22 cellular contexts compared by ENCODE assay signal in the genomic region with DNA sequence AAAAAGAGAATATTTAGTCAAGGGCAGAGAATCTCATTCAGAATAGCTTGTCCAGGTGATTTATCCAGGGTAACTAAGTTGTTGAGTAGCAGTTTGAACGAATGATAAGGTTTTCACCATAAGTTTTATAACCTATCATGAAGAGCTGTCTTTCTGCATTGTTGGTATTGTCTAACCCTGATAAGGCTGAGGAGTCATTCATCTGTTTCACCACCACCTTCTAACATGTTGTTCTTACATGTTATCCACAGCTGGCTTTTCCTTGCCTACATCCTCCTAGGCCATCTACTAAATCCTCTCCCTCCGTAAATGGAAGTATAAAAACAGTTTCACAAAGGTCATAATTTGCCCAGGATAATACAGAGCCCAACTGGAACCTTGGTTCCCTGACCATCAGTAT. TPM values are rescaled to one million over a fixed set of nuclear protein-coding genes. Genes with fewer than 3 reads are reported as not detected.
"Had no signal": no experiment of that assay in that cellular context is flagged by ENCODE, and none has a peak within 500 bp of the region (broad histone marks: within the 10 kb centered on the region; RNA-seq: fewer than 3 reads in every experiment).

No MANE protein-coding gene starts in this region.

- H3K4me1 ChIP-seq: prostate gland, testis had no signal

- H3K27ac ChIP-seq: coronary artery, prostate gland, stomach, testis had no signal

- H3K4me1 Mint-ChIP-seq: activated B cell treated with CpG ODN at 0.5 μM for 24 hours; activated CD4-positive, alpha-beta memory T cell treated with anti-CD3 and anti-CD28 coated beads, Interleukin-2, amount 10 ng/mL, durations not matched to agents 7 days and 5 days; activated naive CD8-positive, alpha-beta T cell treated with anti-CD3 and anti-CD28 coated beads, Interleukin-2, amount 10 ng/mL, durations not matched to agents 7 days and 5 days; activated T-helper 17 cell treated with anti-CD3 and anti-CD28 coated beads, Interleukin-2, amount 50 U/mL, for 72 hours; central memory CD8-positive, alpha-beta T cell; naive thymus-derived CD4-positive, alpha-beta T cell; T-cell had no signal

- H3K9me3 Mint-ChIP-seq: activated B cell treated with CpG ODN at 0.5 μM for 24 hours; activated naive CD8-positive, alpha-beta T cell treated with anti-CD3 and anti-CD28 coated beads, Interleukin-2, amount 10 ng/mL, durations not matched to agents 7 days and 5 days had no signal

- H3K27me3 ChIP-seq: stomach, testis, upper lobe of left lung had no signal

- H3K27ac Mint-ChIP-seq: activated B cell treated with CpG ODN at 0.5 μM for 24 hours; activated CD4-positive, alpha-beta memory T cell treated with anti-CD3 and anti-CD28 coated beads, Interleukin-2, amount 10 ng/mL, durations not matched to agents 7 days and 5 days; activated naive CD8-positive, alpha-beta T cell treated with anti-CD3 and anti-CD28 coated beads, Interleukin-2, amount 10 ng/mL, durations not matched to agents 7 days and 5 days; activated T-helper 17 cell treated with anti-CD3 and anti-CD28 coated beads, Interleukin-2, amount 50 U/mL, for 72 hours; naive thymus-derived CD4-positive, alpha-beta T cell; T-cell had no signal

- H3K4me3 Mint-ChIP-seq: activated B cell treated with CpG ODN at 0.5 μM for 24 hours; activated CD4-positive, alpha-beta memory T cell treated with anti-CD3 and anti-CD28 coated beads, Interleukin-2, amount 10 ng/mL, durations not matched to agents 7 days and 5 days; activated naive CD8-positive, alpha-beta T cell treated with anti-CD3 and anti-CD28 coated beads, Interleukin-2, amount 10 ng/mL, durations not matched to agents 7 days and 5 days; activated T-helper 17 cell treated with anti-CD3 and anti-CD28 coated beads, Interleukin-2, amount 50 U/mL, for 72 hours; brain; central memory CD8-positive, alpha-beta T cell; naive thymus-derived CD4-positive, alpha-beta T cell; T-cell had no signal

- DNase-seq: activated B cell treated with CpG ODN at 0.5 μM for 24 hours; activated CD4-positive, alpha-beta memory T cell treated with anti-CD3 and anti-CD28 coated beads, Interleukin-2, amount 10 ng/mL, durations not matched to agents 7 days and 5 days; activated CD4-positive, alpha-beta T cell treated with anti-CD3 and anti-CD28 coated beads for 4 hours; activated naive CD4-positive, alpha-beta T cell; activated naive CD8-positive, alpha-beta T cell treated with anti-CD3 and anti-CD28 coated beads, Interleukin-2, amount 10 ng/mL, durations not matched to agents 7 days and 5 days; activated T-cell treated with anti-CD3 and anti-CD28 coated beads, Interleukin-2, amount 50 U/mL, for 1 hour; hippocampal formation; islet precursor cell; naive thymus-derived CD4-positive, alpha-beta T cell; right cardiac atrium; stimulated activated CD4-positive, alpha-beta T cell treated with anti-CD3 and anti-CD28 coated beads, Interleukin-4, amount 100 ng/mL, for 1 hour; stomach; T-cell; testis; upper lobe of left lung had no signal

- ATAC-seq: activated T-helper 17 cell treated with anti-CD3 and anti-CD28 coated beads, Interleukin-2, amount 50 U/mL, for 72 hours; naive thymus-derived CD4-positive, alpha-beta T cell; right cardiac atrium; T-cell had no signal

- H3K36me3 Mint-ChIP-seq: activated naive CD8-positive, alpha-beta T cell treated with anti-CD3 and anti-CD28 coated beads, Interleukin-2, amount 10 ng/mL, durations not matched to agents 7 days and 5 days; naive thymus-derived CD4-positive, alpha-beta T cell; T-cell had no signal

- H3K4me3 ChIP-seq: coronary artery, lung, prostate gland, skin epidermis, stomach, testis, upper lobe of left lung had no signal

- H3K36me3 ChIP-seq: prostate gland, stomach, upper lobe of left lung had no signal

- H3K27me3 Mint-ChIP-seq: activated B cell treated with CpG ODN at 0.5 μM for 24 hours; activated CD4-positive, alpha-beta memory T cell treated with anti-CD3 and anti-CD28 coated beads, Interleukin-2, amount 10 ng/mL, durations not matched to agents 7 days and 5 days; activated naive CD8-positive, alpha-beta T cell treated with anti-CD3 and anti-CD28 coated beads, Interleukin-2, amount 10 ng/mL, durations not matched to agents 7 days and 5 days; activated T-helper 17 cell treated with anti-CD3 and anti-CD28 coated beads, Interleukin-2, amount 50 U/mL, for 72 hours; brain; central memory CD8-positive, alpha-beta T cell; T-cell had no signal

- H3K9me3 ChIP-seq: prostate gland, stomach, testis, upper lobe of left lung had no signal

RNA-seq across cellular contexts. Expression of gene ZNF462, which starts 24.1 kb away (rescaled TPM):
- total RNA-seq: activated B cell treated with CpG ODN at 0.5 μM for 24 hours had no signal
